6 cellular contexts compared by ENCODE assay signal in the genomic region with DNA sequence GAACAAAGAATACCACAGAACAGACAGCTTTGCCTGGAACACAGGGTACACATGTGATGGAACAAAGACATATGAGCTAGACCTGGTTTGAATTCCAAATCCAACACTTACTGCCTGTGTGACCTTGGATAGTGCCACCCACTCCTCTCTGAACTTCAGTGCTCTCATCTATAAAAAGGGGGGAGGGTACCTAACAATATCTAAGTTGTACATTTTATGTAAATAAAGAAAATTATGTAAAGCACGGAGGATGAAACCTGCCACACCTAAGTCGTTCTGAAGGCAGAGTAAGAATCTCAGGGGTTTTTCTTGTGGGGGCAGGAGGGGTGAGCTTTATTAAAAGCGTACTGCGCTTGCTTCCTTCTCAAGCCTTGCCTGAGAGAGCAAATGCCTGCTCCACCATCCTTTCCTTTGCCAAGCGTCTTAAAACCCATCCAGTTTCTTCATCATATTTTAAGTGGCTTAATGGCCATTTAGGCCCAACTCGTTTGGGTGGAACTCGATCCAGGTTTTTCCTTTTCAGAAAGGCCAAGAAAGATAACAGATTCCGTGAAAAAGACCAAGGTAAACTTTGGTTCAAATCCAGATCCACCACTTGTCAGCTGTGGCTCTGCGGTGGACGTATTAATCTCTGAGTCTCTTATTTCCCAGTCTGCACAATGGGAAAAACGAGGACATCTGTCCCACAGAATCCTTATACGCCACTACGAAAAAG. TPM values are rescaled to one million over a fixed set of nuclear protein-coding genes. Genes with fewer than 3 reads are reported as not detected.
DNase-seq lines count a peak whose midpoint lies in the region; ATAC-seq and TF ChIP-seq lines count a peak whose summit lies in the region.

No MANE protein-coding gene starts in this region.

- peaks cover 0 to 4% of the 10 kb centered on the region in 2 donors for H3K9me3 ChIP-seq in right atrium auricular region
- H3K9me3 ChIP-seq in gastroesophageal sphincter: no peaks in the 10 kb centered on the region
- peaks cover 3% of the 10 kb centered on the region for H3K9me3 ChIP-seq in thoracic aorta

- no peak for DNase-seq in right atrium auricular region (ENCODE audit: low spot score)
- DNase-seq in Right ventricle myocardium inferior (ENCODE audit: missing footprints): no peak
- DNase-seq in thoracic aorta (ENCODE audit: low spot score): no peak
- no peak for DNase-seq in NCI-H146 (lab: John Stamatoyannopoulos, UW)
- DNase-seq in stimulated activated CD8-positive, alpha-beta memory T cell treated with anti-CD3 and anti-CD28 coated beads, Interleukin-4, amount 100 ng/mL, for 48 hours: no peak

- intact Hi-C loops in Right ventricle myocardium inferior (cut with DNase I): loop anchor here (2.0 to 5.0 kb wide), 2 partner anchors 38 to 49 kb away; a partner anchor contains a TSS

- H3K4me1 ChIP-seq in right atrium auricular region: peaks cover 0 to 52% of the 10 kb centered on the region in 2 donors
- peaks cover 19 to 57% (median 23%) of the 10 kb centered on the region in 3 donors for H3K4me1 ChIP-seq in gastroesophageal sphincter
- H3K4me1 ChIP-seq in thoracic aorta (ENCODE audit: control insufficient read depth in 1 of 2, low read depth in 2 of 2): peaks cover 35 to 46% of the 10 kb centered on the region in 2 donors

- H3K4me3 ChIP-seq in right atrium auricular region (peak overlapping the region; percentile 96 to 98), gastroesophageal sphincter (peak overlapping the region; percentile 83 to 99), thoracic aorta (peak overlapping the region; percentile 83)

- no peak for TF ChIP-seq EP300 in gastroesophageal sphincter (IDR thresholded peaks at IDR 0.05)

- H3K36me3 ChIP-seq in right atrium auricular region (peaks cover 18% of the 10 kb centered on the region), gastroesophageal sphincter (peaks cover 0 to 30% of the 10 kb centered on the region in 2 donors), thoracic aorta (peaks cover 3% of the 10 kb centered on the region)

- H3K27me3 ChIP-seq in right atrium auricular region (no peaks in the 10 kb centered on the region), gastroesophageal sphincter (no peaks in the 10 kb centered on the region), thoracic aorta (replicated peaks; ENCODE audit: insufficient read depth) (no peaks in the 10 kb centered on the region)

- TF ChIP-seq POLR2A in gastroesophageal sphincter (IDR thresholded peaks at IDR 0.05): no peak

- no peak for ATAC-seq in Right ventricle myocardium inferior
- no peak for ATAC-seq in gastroesophageal sphincter
- no peak for ATAC-seq in thoracic aorta (ENCODE audit: insufficient number of reproducible peaks, low FRiP score, low read depth)

- WGBS in gastroesophageal sphincter (ENCODE audit: low coverage in 1 of 2), 2 donors: 1 to 2% methylated on average over 7 to 11 of the region's 13 CpGs

- TF ChIP-seq CTCF in right atrium auricular region (IDR thresholded peaks at IDR 0.05) (no peak), gastroesophageal sphincter (IDR thresholded peaks at IDR 0.05) (no peak), thoracic aorta (IDR thresholded peaks at IDR 0.05) (no peak)

- H3K27ac ChIP-seq in right atrium auricular region (peak overlapping the region; percentile 96 to 98), gastroesophageal sphincter (peak overlapping the region; percentile 76 to 97 (median 95)), thoracic aorta (peak overlapping the region; percentile 88 to 92)

RNA-seq across cellular contexts. Expression of a gene that starts 1.0 kb away (rescaled TPM):
- total RNA-seq in right atrium auricular region (100 to 1,000 TPM; 166 to 178 TPM), Right ventricle myocardium inferior (187 TPM), gastroesophageal sphincter (100 to 1,000 TPM; 182 to 252 (median 201) TPM), thoracic aorta (100 to 1,000 TPM; 139 to 228 TPM)

RNA-seq across cellular contexts. Expression of a gene that starts 1.1 kb away (rescaled TPM):
- total RNA-seq in right atrium auricular region: 10 to 100 TPM; 13.8 to 21.1 TPM
- 10.7 TPM for total RNA-seq in Right ventricle myocardium inferior
- 1 to 10 TPM; 3.4 to 9.3 (median 7.4) TPM for total RNA-seq in gastroesophageal sphincter
- 1 to 10 TPM; 4.2 to 5.0 TPM for total RNA-seq in thoracic aorta

RNA-seq across cellular contexts. Expression of a gene that starts 30.5 kb away (rescaled TPM):
- 100 to 1,000 TPM; 140 to 229 TPM for total RNA-seq in right atrium auricular region
- 164 TPM for total RNA-seq in Right ventricle myocardium inferior
- 100 to 1,000 TPM in 3 of 4 donors, 10 to 100 TPM in 1; 61.2 to 247 (median 175) TPM for total RNA-seq in gastroesophageal sphincter
- total RNA-seq in thoracic aorta: 10 to 100 TPM; 79.8 to 96.3 TPM

RNA-seq across cellular contexts. Expression of a gene that starts 49.4 kb away (rescaled TPM):
- 10 to 100 TPM; 42.9 to 85.1 TPM for total RNA-seq in right atrium auricular region
- 52.4 TPM for total RNA-seq in Right ventricle myocardium inferior
- 10 to 100 TPM; 25.7 to 67.2 (median 52.2) TPM for total RNA-seq in gastroesophageal sphincter
- 100 to 1,000 TPM in 1 of 2 donors, 10 to 100 TPM in 1; 42.7 to 150 TPM for total RNA-seq in thoracic aorta

RNA-seq across cellular contexts. Expression of a gene that starts 53.9 kb away (rescaled TPM):
- total RNA-seq in right atrium auricular region: under 1 TPM; 0.43 to 0.48 TPM
- 0.35 TPM for total RNA-seq in Right ventricle myocardium inferior
- under 1 TPM; 0.16 to 0.84 (median 0.65) TPM for total RNA-seq in gastroesophageal sphincter
- total RNA-seq in thoracic aorta: under 1 TPM; 0.14 to 0.71 TPM
